8 cellular contexts compared by ENCODE assay signal in genomic region chr11:83284501-83285051, GRCh38.
DNase-seq lines count a peak whose midpoint lies in the region; ATAC-seq and TF ChIP-seq lines count a peak whose summit lies in the region.

No MANE protein-coding gene starts in this region.

- H3K9ac ChIP-seq in subcutaneous abdominal adipose tissue (ENCODE audit: low read length in 5 of 5), result peak overlapping the region; percentile 80 to 99 (median 95)

- no peaks in the 10 kb centered on the region for H3K4me1 ChIP-seq in iPS DF 6.9 (ENCODE audit: control insufficient read depth, insufficient read depth, low read length)
- H3K4me1 ChIP-seq in subcutaneous abdominal adipose tissue (ENCODE audit: control insufficient read depth in 5 of 5, insufficient read depth in 5 of 5, low read length in 5 of 5), result peaks cover 6 to 42% (median 39%) of the 10 kb centered on the region in 5 donors

- H3K27me3 ChIP-seq in iPS DF 6.9 (ENCODE audit: control insufficient read depth, insufficient read depth, low read length) (no peaks in the 10 kb centered on the region), subcutaneous abdominal adipose tissue (ENCODE audit: control insufficient read depth in 5 of 5, insufficient read depth in 4 of 5, low read length in 5 of 5) (no peaks in the 10 kb centered on the region)

- H3K9me3 ChIP-seq in iPS DF 6.9 (ENCODE audit: control insufficient read depth, insufficient read depth, low read length) (no peaks in the 10 kb centered on the region), subcutaneous abdominal adipose tissue (ENCODE audit: control insufficient read depth in 5 of 5, low read length in 5 of 5) (no peaks in the 10 kb centered on the region)

- H3K4me3 ChIP-seq in iPS DF 6.9 (ENCODE audit: low read length) (peak overlapping the region; percentile 91), subcutaneous abdominal adipose tissue (ENCODE audit: low read depth in 1 of 5, low read length in 5 of 5) (peak overlapping the region; percentile 82 to 97 (median 91))

- peak; percentile 41 for DNase-seq in NCI-H82 (lab: John Stamatoyannopoulos, UW)
- DNase-seq in NCI-H82 treated with DMSO at 0.1 percent for 48 hours (lab: John Stamatoyannopoulos, UW; ENCODE audit: unreplicated experiment), result no peak
- no peak for DNase-seq in iPS DF 6.9 (ENCODE audit: low read depth, low spot score)
- DNase-seq in NCI-H1930 (lab: John Stamatoyannopoulos, UW), result no peak
- DNase-seq in activated CD4-positive, alpha-beta T cell treated with anti-CD3 and anti-CD28 coated beads for 1 hour, result no peak

- no peak for ATAC-seq in HG03342 (IDR thresholded peaks at IDR 0.05; ENCODE audit: unreplicated experiment)

- no peak for TF ChIP-seq CTCF in VCaP (conservative IDR thresholded peaks at IDR 0.05)

- peak overlapping the region; percentile 91 for H3K27ac ChIP-seq in VCaP
- H3K27ac ChIP-seq in iPS DF 6.9 (ENCODE audit: low read length), result no peak overlapping the region
- H3K27ac ChIP-seq in subcutaneous abdominal adipose tissue (ENCODE audit: low read depth, low read length), result peak overlapping the region; percentile 97

- H3K36me3 ChIP-seq in iPS DF 6.9 (ENCODE audit: control insufficient read depth, insufficient read depth, low read length) (no peaks in the 10 kb centered on the region), subcutaneous abdominal adipose tissue (ENCODE audit: control insufficient read depth in 5 of 5, insufficient read depth in 5 of 5, low read length in 5 of 5) (peaks cover 0 to 3% (median 0%) of the 10 kb centered on the region in 5 donors)
